ENCODE assay signal across 11 cellular contexts in genomic region chr2:74004212-74005182, GRCh38. TPM values are rescaled to one million over a fixed set of nuclear protein-coding genes. Genes with fewer than 3 reads are reported as not detected.
DNase-seq lines count a peak whose midpoint lies in the region; ATAC-seq and TF ChIP-seq lines count a peak whose summit lies in the region.
"Had no signal": no experiment of that assay in that cellular context is flagged by ENCODE, and none has a peak within 500 bp of the region (broad histone marks: within the 10 kb centered on the region; RNA-seq: fewer than 3 reads in every experiment).

No MANE protein-coding gene starts in this region.

- intact Hi-C loops in aorta (cut with DNase I), result loop anchor here in 1 of 2 donors (5.0 kb wide), 1 partner anchor 77 kb away; the partner anchor contains the start of gene DGUOK

- H4K5ac ChIP-seq in H9 (ENCODE audit: insufficient read length, low read depth, low read length), result no peak overlapping the region

- H3K36me3 ChIP-seq in BLaER1 (peaks cover 53% of the 10 kb centered on the region), aorta (ENCODE audit: control insufficient read depth in 1 of 2, insufficient read depth in 2 of 2, low read length in 1 of 2) (no peaks in the 10 kb centered on the region)

- H2AK5ac ChIP-seq in H9 (ENCODE audit: insufficient read length, low read length), result no peak overlapping the region

- H3K4me2 ChIP-seq in BLaER1 (peak overlapping the region; percentile 99), H9 (ENCODE audit: insufficient read depth, insufficient read length, low read length) (no peak overlapping the region)

- peaks cover 98% of the 10 kb centered on the region for H3K4me1 ChIP-seq in BLaER1
- H3K4me1 ChIP-seq in H9 (ENCODE audit: insufficient read depth, low read length), result peaks cover 7% of the 10 kb centered on the region; the same call in 1 of the 2 replicates
- H3K4me1 ChIP-seq in aorta (ENCODE audit: control insufficient read depth in 1 of 2, insufficient read depth in 2 of 2, low read length in 2 of 2), result no peaks in the 10 kb centered on the region

- peaks cover 1 to 13% (median 9%) of the 10 kb centered on the region in 3 experiments; a peak in 5 of 7 replicates for H3K36me3 Mint-ChIP-seq in H9 (ENCODE audit: insufficient read depth in 1 of 3, low read depth in 3 of 3)
- no peaks in the 10 kb centered on the region for H3K36me3 Mint-ChIP-seq in natural killer cell treated with Interleukin-12 subunit alpha and Interleukin-12 subunit beta and Interleukin-15 and Interleukin-18, amount 100 ng/mL, for 72 hours

- H3K27ac Mint-ChIP-seq in H9, result peak overlapping the region; percentile 65 to 94 (median 75)
- H3K27ac Mint-ChIP-seq in natural killer cell treated with Interleukin-12 subunit alpha and Interleukin-12 subunit beta and Interleukin-15 and Interleukin-18, amount 100 ng/mL, for 72 hours, result peak overlapping the region; percentile 28 to 83
- H3K27ac Mint-ChIP-seq: stimulated activated naive CD8-positive, alpha-beta T cell treated with anti-CD3 and anti-CD28 coated beads, Interleukin-15, Interleukin-2, amounts not matched to agents 100 ng/mL and 50 ng/mL, for 24 hours had no signal

- H3K9me3 ChIP-seq in BLaER1 (no peaks in the 10 kb centered on the region), H9 (ENCODE audit: control insufficient read depth, low read depth, low read length) (no peaks in the 10 kb centered on the region), aorta (ENCODE audit: control insufficient read depth, low read length) (no peaks in the 10 kb centered on the region)
- H3K9me3 ChIP-seq: left lung had no signal

- H4K8ac ChIP-seq in H9 (replicated peaks; ENCODE audit: insufficient read length, low read depth, low read length), result no peak overlapping the region

- H2AFZ ChIP-seq in H9 (ENCODE audit: low read length), result no peak overlapping the region

- H3K4me1 Mint-ChIP-seq in H9, result peaks cover 82 to 83% of the 10 kb centered on the region in 2 experiments
- H3K4me1 Mint-ChIP-seq in natural killer cell treated with Interleukin-12 subunit alpha and Interleukin-12 subunit beta and Interleukin-15 and Interleukin-18, amount 100 ng/mL, for 72 hours (ENCODE audit: low read depth in 2 of 2), result peaks cover 39 to 78% of the 10 kb centered on the region in 2 donors

- no peak overlapping the region for H3K4ac ChIP-seq in H9 (ENCODE audit: low read depth, low read length)

- no peak for TF ChIP-seq CTCF in H9 (conservative IDR thresholded peaks at IDR 0.05)

- H3K18ac ChIP-seq in H9 (ENCODE audit: insufficient read length, low read depth, low read length), result no peak overlapping the region

- H3T11ph ChIP-seq in H9 (ENCODE audit: low read length), result no peak overlapping the region

- H3K56ac ChIP-seq in H9 (ENCODE audit: insufficient read length, low read depth, low read length), result no peak overlapping the region

- peak overlapping the region; percentile 5; the same call in 1 of the 2 replicates for H3K9ac ChIP-seq in BLaER1
- H3K9ac ChIP-seq in H9 (ENCODE audit: extremely low read depth, insufficient read length, low read length), result no peak overlapping the region

- H3K23me2 ChIP-seq in H9 (ENCODE audit: insufficient read length, low read depth, low read length, poor library complexity, severe bottlenecking), result no peaks in the 10 kb centered on the region

- H4K91ac ChIP-seq in H9 (ENCODE audit: insufficient read length, low read depth, low read length), result no peak overlapping the region

- no peak overlapping the region for H2BK15ac ChIP-seq in H9 (ENCODE audit: low read depth, low read length)

- no peak overlapping the region for H3K4me3 ChIP-seq in BLaER1
- no peak overlapping the region for H3K4me3 ChIP-seq in aorta (ENCODE audit: low read length in 2 of 2)
- H3K4me3 ChIP-seq: left lung had no signal

- no peak overlapping the region for H2BK5ac ChIP-seq in H9 (ENCODE audit: insufficient read length, low read length)

- no peaks in the 10 kb centered on the region for H3K79me1 ChIP-seq in H9 (ENCODE audit: insufficient read depth, low read depth, low read length, poor library complexity, severe bottlenecking)

- H2BK12ac ChIP-seq in H9 (ENCODE audit: insufficient read length, low read depth, low read length), result no peak overlapping the region

- H3K79me2 ChIP-seq in H9 (ENCODE audit: insufficient read depth, low read length), result peaks cover 7% of the 10 kb centered on the region; the same call in 1 of the 2 replicates

- no peak for ATAC-seq in natural killer cell treated with Interleukin-12 subunit alpha and Interleukin-12 subunit beta and Interleukin-15 and Interleukin-18, amount 100 ng/mL, for 72 hours
- no peak for ATAC-seq in aorta (ENCODE audit: low FRiP score)
- ATAC-seq in GM21526 (IDR thresholded peaks at IDR 0.05; ENCODE audit: low FRiP score, unreplicated experiment), result no peak
- ATAC-seq: esophagus mucosa, left lung had no signal

- H4K20me1 ChIP-seq in BLaER1 (peaks cover 100% of the 10 kb centered on the region), H9 (ENCODE audit: control insufficient read depth, insufficient read depth, insufficient read length) (no peaks in the 10 kb centered on the region)

- DNase-seq in H9, result no peak
- DNase-seq in natural killer cell treated with Interleukin-12 subunit alpha and Interleukin-12 subunit beta and Interleukin-15 and Interleukin-18, amount 100 ng/mL, for 72 hours (ENCODE audit: low spot score), result peak; percentile 44
- no peak for DNase-seq in aorta
- DNase-seq in NCI-H226, result no peak
- DNase-seq in NCI-H1436 (lab: John Stamatoyannopoulos, UW), result no peak
- DNase-seq: left lung had no signal

- H3K27me3 ChIP-seq in BLaER1 (no peaks in the 10 kb centered on the region), H9 (ENCODE audit: insufficient read depth, low read length) (no peaks in the 10 kb centered on the region; the same call in 1 of the 2 replicates), aorta (ENCODE audit: control insufficient read depth in 1 of 2, insufficient read depth in 2 of 2, low read length in 1 of 2) (no peaks in the 10 kb centered on the region)
- H3K27me3 ChIP-seq: left lung had no signal

- H3K14ac ChIP-seq in H9 (ENCODE audit: insufficient read depth, low read length), result no peak overlapping the region

- no peaks in the 10 kb centered on the region; a peak in 1 of 5 replicates for H3K9me3 Mint-ChIP-seq in H9
- no peaks in the 10 kb centered on the region for H3K9me3 Mint-ChIP-seq in natural killer cell treated with Interleukin-12 subunit alpha and Interleukin-12 subunit beta and Interleukin-15 and Interleukin-18, amount 100 ng/mL, for 72 hours
- H3K9me3 Mint-ChIP-seq: stimulated activated naive CD8-positive, alpha-beta T cell treated with anti-CD3 and anti-CD28 coated beads, Interleukin-15, Interleukin-2, amounts not matched to agents 100 ng/mL and 50 ng/mL, for 24 hours had no signal

- peak overlapping the region; percentile 53 for H3K27ac ChIP-seq in BLaER1
- H3K27ac ChIP-seq in H9 (ENCODE audit: insufficient read length, low read depth, low read length), result no peak overlapping the region
- peak overlapping the region; percentile 49 for H3K27ac ChIP-seq in cingulate gyrus (ENCODE audit: low read depth, low read length)
- no peak overlapping the region for H3K27ac ChIP-seq in aorta (ENCODE audit: low read depth in 1 of 2, low read length in 2 of 2)
- H3K27ac ChIP-seq: left lung had no signal

- no peak overlapping the region for H3K23ac ChIP-seq in H9 (ENCODE audit: insufficient read length, low read depth, low read length)

- H3K27me3 Mint-ChIP-seq in H9 (ENCODE audit: low read depth), result peaks cover 18% of the 10 kb centered on the region
- H3K27me3 Mint-ChIP-seq in natural killer cell treated with Interleukin-12 subunit alpha and Interleukin-12 subunit beta and Interleukin-15 and Interleukin-18, amount 100 ng/mL, for 72 hours, result no peaks in the 10 kb centered on the region
- H3K27me3 Mint-ChIP-seq: stimulated activated naive CD8-positive, alpha-beta T cell treated with anti-CD3 and anti-CD28 coated beads, Interleukin-15, Interleukin-2, amounts not matched to agents 100 ng/mL and 50 ng/mL, for 24 hours had no signal

- H2BK120ac ChIP-seq in H9 (ENCODE audit: low read depth, low read length, poor library complexity, severe bottlenecking), result no peak overlapping the region

- no peak overlapping the region for H2BK20ac ChIP-seq in H9 (ENCODE audit: low read depth, low read length, poor library complexity, severe bottlenecking)

- WGBS in H9 (ENCODE audit: extremely low coverage, insufficient read length, low lambda C conversion rate), result no CpG with 5 or more reads among the region's 18 CpGs
- 86 to 88% methylated on average over 18 of the region's 18 CpGs for WGBS in aorta, 2 donors

- peak overlapping the region; percentile 84 to 95 for H3K4me3 Mint-ChIP-seq in H9
- peak overlapping the region; percentile 41 for H3K4me3 Mint-ChIP-seq in natural killer cell treated with Interleukin-12 subunit alpha and Interleukin-12 subunit beta and Interleukin-15 and Interleukin-18, amount 100 ng/mL, for 72 hours

RNA-seq across cellular contexts. Expression of gene TET3, which starts 19.8 kb away (rescaled TPM):
- total RNA-seq in H9 (2021) (21.8 and 24.7 TPM in 2 replicates), aorta (10 to 100 TPM in 1 of 2 donors, 1 to 10 TPM in 1; 9.5 to 12.1 TPM)
- 10 to 100 TPM; 29.3 to 70.3 TPM for total RNA-seq in natural killer cell treated with Interleukin-12 subunit alpha and Interleukin-12 subunit beta and Interleukin-15 and Interleukin-18, amount 100 ng/mL, for 72 hours
- 1 to 10 TPM; 1.0 to 1.9 TPM for polyA plus RNA-seq in aorta

Comparison
In these comparisons a context has a peak if more than half of its experiments do, and no peak if none do; other contexts are left out.
1. H3K27ac ChIP-seq: peak in BLaER1 (single experiment) and cingulate gyrus (single experiment); none in H9 (single experiment) and aorta (0 of 2).